10 cellular contexts compared by ENCODE assay signal in genomic region chr9:126791406-126792230, GRCh38. TPM values are rescaled to one million over a fixed set of nuclear protein-coding genes. Genes with fewer than 3 reads are reported as not detected.
A peak's percentile ranks its signal among the peaks of the same experiment; 100 is the strongest.
DNase-seq lines count a peak whose midpoint lies in the region; ATAC-seq and TF ChIP-seq lines count a peak whose summit lies in the region.
"Had no signal": no experiment of that assay in that cellular context is flagged by ENCODE, and none has a peak within 500 bp of the region (broad histone marks: within the 10 kb centered on the region; RNA-seq: fewer than 3 reads in every experiment).

No MANE protein-coding gene starts in this region.

- H3K4me3 ChIP-seq in ACC112 (ENCODE audit: low read depth, low read length): peak overlapping the region; percentile 33; the same call in 1 of the 2 replicates
- no peak overlapping the region for H3K4me3 ChIP-seq in astrocyte of the spinal cord (ENCODE audit: low read depth, low read length)

- DNase-seq in HEK293T (ENCODE audit: extremely low spot score) (peak; percentile 49), astrocyte of the spinal cord (ENCODE audit: low read depth, low spot score) (peak; percentile 94), left kidney (ENCODE audit: low read depth, low spot score) (peak; percentile 52), occipital lobe (lab: John Stamatoyannopoulos, UW) (no peak), T-helper 17 cell (no peak), NCI-H187 (lab: John Stamatoyannopoulos, UW) (no peak)
- DNase-seq: activated naive CD8-positive, alpha-beta T cell treated with anti-CD3 and anti-CD28 coated beads, Interleukin-2, amount 10 ng/mL, durations not matched to agents 7 days and 5 days had no signal

- H3K27me3 Mint-ChIP-seq in T-helper 17 cell: peaks cover 68% of the 10 kb centered on the region

- H3K36me3 Mint-ChIP-seq in T-helper 17 cell (ENCODE audit: low read depth): peaks cover 4% of the 10 kb centered on the region
- H3K36me3 Mint-ChIP-seq: activated naive CD8-positive, alpha-beta T cell treated with anti-CD3 and anti-CD28 coated beads, Interleukin-2, amount 10 ng/mL, durations not matched to agents 7 days and 5 days had no signal

- H3K27me3 ChIP-seq in ACC112 (ENCODE audit: insufficient read depth, low read length): no peaks in the 10 kb centered on the region

- no peak overlapping the region for H3K27ac Mint-ChIP-seq in T-helper 17 cell
- H3K27ac Mint-ChIP-seq: activated naive CD8-positive, alpha-beta T cell treated with anti-CD3 and anti-CD28 coated beads, Interleukin-2, amount 10 ng/mL, durations not matched to agents 7 days and 5 days had no signal

- no peaks in the 10 kb centered on the region for H3K36me3 ChIP-seq in ACC112 (ENCODE audit: insufficient read depth, low read length)

- POLR2A ChIA-PET in HEK293T (lab: Yijun Ruan, JAX): interaction anchor here (3.7 kb wide), 1 partner anchor 14 kb away, joined by 21 read pairs; the partner anchor contains the start of gene ZBTB43

- H3K9me3 ChIP-seq in T-helper 17 cell (ENCODE audit: control insufficient read depth, low read length, poor library complexity, severe bottlenecking): no peaks in the 10 kb centered on the region

- H3K79me2 ChIP-seq in ACC112 (ENCODE audit: control insufficient read depth, insufficient read depth, low read length, unreplicated experiment): no peaks in the 10 kb centered on the region

- peaks cover 43% of the 10 kb centered on the region for H3K4me1 ChIP-seq in ACC112 (ENCODE audit: control insufficient read depth, insufficient read depth, low read length, unreplicated experiment)

- H2AFZ ChIP-seq in ACC112 (ENCODE audit: low read length, unreplicated experiment): peak overlapping the region; percentile 54

- in situ Hi-C loops in astrocyte of the spinal cord (cut with HindIII; ENCODE audit: low sequenced_read_pairs): no loop called here

- H3K4me3 Mint-ChIP-seq in T-helper 17 cell: no peak overlapping the region
- H3K4me3 Mint-ChIP-seq: activated naive CD8-positive, alpha-beta T cell treated with anti-CD3 and anti-CD28 coated beads, Interleukin-2, amount 10 ng/mL, durations not matched to agents 7 days and 5 days had no signal

- CTCF ChIA-PET in HEK293T (lab: Yijun Ruan, JAX): interaction anchor here (2.0 kb wide), 1 partner anchor 85 kb away, joined by 6 read pairs; no protein-coding TSS in a partner anchor

- peaks cover 2% of the 10 kb centered on the region for H3K4me1 Mint-ChIP-seq in T-helper 17 cell

- TF ChIP-seq CTCF in astrocyte of the spinal cord (IDR thresholded peaks at IDR 0.05; ENCODE audit: low read depth, low read length): no peak

- ATAC-seq in T-helper 17 cell: no peak
- no peak for ATAC-seq in activated CD4-positive, CD25-positive, alpha-beta regulatory T cell treated with anti-CD3 and anti-CD28 coated beads, Interleukin-2, amount 50 U/mL, for 24 hours
- ATAC-seq: sciatic nerve had no signal

- peak overlapping the region; percentile 88 for H3K27ac ChIP-seq in ACC112 (ENCODE audit: low read depth, low read length)

TF ChIP-seq in HEK293T, 16 proteins besides CTCF, POLR2A, EP300 and RAD21:
- TF ChIP-seq ELF4 (IDR thresholded peaks at IDR 0.05) (no peak), SUZ12 (IDR thresholded peaks at IDR 0.05) (no peak), FOXK2 (IDR thresholded peaks at IDR 0.05) (no peak), CTBP1 (IDR thresholded peaks at IDR 0.05; ENCODE audit: borderline replicate concordance) (peak; percentile 72; the same call in 1 of the 2 replicates), BHLHE40 (IDR thresholded peaks at IDR 0.05; ENCODE audit: borderline replicate concordance) (no peak), TARDBP (IDR thresholded peaks at IDR 0.05) (no peak), L3MBTL2 (conservative IDR thresholded peaks at IDR 0.05) (no peak), LEF1 (IDR thresholded peaks at IDR 0.05; ENCODE audit: borderline replicate concordance) (no peak), FOXA1 (IDR thresholded peaks at IDR 0.05) (no peak), FOXM1 (IDR thresholded peaks at IDR 0.05; ENCODE audit: borderline replicate concordance) (no peak)
- TF ChIP-seq, protein P1, sequence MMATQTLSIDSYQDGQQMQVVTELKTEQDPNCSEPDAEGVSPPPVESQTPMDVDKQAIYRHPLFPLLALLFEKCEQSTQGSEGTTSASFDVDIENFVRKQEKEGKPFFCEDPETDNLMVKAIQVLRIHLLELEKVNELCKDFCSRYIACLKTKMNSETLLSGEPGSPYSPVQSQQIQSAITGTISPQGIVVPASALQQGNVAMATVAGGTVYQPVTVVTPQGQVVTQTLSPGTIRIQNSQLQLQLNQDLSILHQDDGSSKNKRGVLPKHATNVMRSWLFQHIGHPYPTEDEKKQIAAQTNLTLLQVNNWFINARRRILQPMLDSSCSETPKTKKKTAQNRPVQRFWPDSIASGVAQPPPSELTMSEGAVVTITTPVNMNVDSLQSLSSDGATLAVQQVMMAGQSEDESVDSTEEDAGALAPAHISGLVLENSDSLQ (IDR thresholded peaks at IDR 0.05): peak; percentile 88

RNA-seq across cellular contexts. Expression of gene ZBTB43, which starts 13.2 kb away (rescaled TPM):
- 57.7 TPM for total RNA-seq in occipital lobe
- total RNA-seq in T-helper 17 cell: 10 to 100 TPM; 36.8 to 52.0 TPM

Comparison
In these comparisons a context has a peak if more than half of its experiments do, and no peak if none do; other contexts are left out.
1. DNase-seq: peak in HEK293T (single experiment), astrocyte of the spinal cord (single experiment) and left kidney (single experiment); none in occipital lobe (single experiment), T-helper 17 cell (0 of 3) and NCI-H187 (0 of 2).